ENCODE assay signal across 17 cellular contexts in the genomic region with DNA sequence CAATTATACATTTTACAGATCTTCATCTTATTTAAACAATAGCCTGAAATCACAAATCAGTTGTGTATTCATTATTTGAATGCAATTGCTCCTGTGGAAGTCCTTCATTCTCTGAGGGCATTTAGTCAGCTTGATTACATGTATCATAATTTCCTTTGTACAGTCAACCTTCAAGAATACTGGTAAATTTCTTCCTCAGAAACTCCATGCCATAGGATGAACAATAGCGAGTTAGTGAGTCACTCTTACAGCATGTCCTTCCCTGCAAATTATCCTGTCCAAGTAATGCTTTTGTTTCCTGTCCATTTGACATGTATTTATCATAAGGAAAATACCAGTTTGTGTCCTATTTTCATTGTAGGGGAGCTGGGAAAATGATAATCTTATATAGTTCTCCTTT. TPM values are rescaled to one million over a fixed set of nuclear protein-coding genes. Genes with fewer than 3 reads are reported as not detected.
A peak's percentile ranks its signal among the peaks of the same experiment; 100 is the strongest.
DNase-seq lines count a peak whose midpoint lies in the region; TF ChIP-seq lines count a peak whose summit lies in the region.
"Had no signal": no experiment of that assay in that cellular context is flagged by ENCODE, and none has a peak within 500 bp of the region (broad histone marks: within the 10 kb centered on the region; RNA-seq: fewer than 3 reads in every experiment).

No MANE protein-coding gene starts in this region.

- no peaks in the 10 kb centered on the region for H4K20me1 ChIP-seq in neural progenitor cell (ENCODE audit: low read depth)

- H3K9me3 ChIP-seq in neural progenitor cell (ENCODE audit: low read depth), result no peaks in the 10 kb centered on the region
- H3K9me3 ChIP-seq: esophagus squamous epithelium had no signal

- TF ChIP-seq CTCF in RWPE1 (conservative IDR thresholded peaks at IDR 0.05; ENCODE audit: low read depth), result no peak
- no peak for TF ChIP-seq CTCF in epithelial cell of esophagus (IDR thresholded peaks at IDR 0.05; ENCODE audit: insufficient read depth, low read depth, low read length, missing control alignments)
- no peak for TF ChIP-seq CTCF in neural progenitor cell (IDR thresholded peaks at IDR 0.05)

- H3K4me1 ChIP-seq in neural progenitor cell, result peaks cover 5% of the 10 kb centered on the region
- H3K4me1 ChIP-seq: esophagus squamous epithelium had no signal

- no peaks in the 10 kb centered on the region for H3K79me2 ChIP-seq in neural progenitor cell (ENCODE audit: low read depth)

- H3K4me3 Mint-ChIP-seq in neural progenitor cell, result no peak overlapping the region
- H3K4me3 Mint-ChIP-seq in activated naive CD4-positive, alpha-beta T cell treated with anti-CD3 and anti-CD28 coated beads for 36 hours, result no peak overlapping the region
- H3K4me3 Mint-ChIP-seq: activated CD4-positive, alpha-beta memory T cell treated with anti-CD3 and anti-CD28 coated beads, Interleukin-2, amount 10 ng/mL, durations not matched to agents 7 days and 5 days; naive thymus-derived CD4-positive, alpha-beta T cell; stimulated activated naive B cell treated with anti-CD40 and anti-IgM and Interleukin-4, amounts not matched to agents 10 μg/mL and 1 μg/mL and 100 μg/mL, for 72 hours had no signal

- intact Hi-C loops in activated naive CD4-positive, alpha-beta T cell treated with anti-CD3 and anti-CD28 coated beads for 36 hours (cut with micrococcal nuclease), result no loop called here

- H3K27me3 Mint-ChIP-seq in neural progenitor cell (ENCODE audit: insufficient read depth, low read depth), result peaks cover 3% of the 10 kb centered on the region
- H3K27me3 Mint-ChIP-seq in activated naive CD4-positive, alpha-beta T cell treated with anti-CD3 and anti-CD28 coated beads for 36 hours (ENCODE audit: low read depth), result peaks cover 8% of the 10 kb centered on the region
- H3K27me3 Mint-ChIP-seq: activated CD4-positive, alpha-beta memory T cell treated with anti-CD3 and anti-CD28 coated beads, Interleukin-2, amount 10 ng/mL, durations not matched to agents 7 days and 5 days; stimulated activated naive B cell treated with anti-CD40 and anti-IgM and Interleukin-4, amounts not matched to agents 10 μg/mL and 1 μg/mL and 100 μg/mL, for 72 hours had no signal

- H3K4me2 ChIP-seq in neural progenitor cell, result no peak overlapping the region

- H3K9me3 Mint-ChIP-seq in neural progenitor cell, result peaks cover 5% of the 10 kb centered on the region
- H3K9me3 Mint-ChIP-seq in activated naive CD4-positive, alpha-beta T cell treated with anti-CD3 and anti-CD28 coated beads for 36 hours, result no peaks in the 10 kb centered on the region

- peak overlapping the region; percentile 40 for H2AFZ ChIP-seq in neural progenitor cell (replicated peaks)

- no peaks in the 10 kb centered on the region for H3K27me3 ChIP-seq in neural progenitor cell
- H3K27me3 ChIP-seq: esophagus squamous epithelium had no signal

- POLR2A ChIA-PET in RWPE1 (lab: Yijun Ruan, JAX; ENCODE audit: low non-redundant PET), result no interaction called here

- no peak overlapping the region for H3K9ac ChIP-seq in neural progenitor cell

- DNase-seq in EH (ENCODE audit: low read depth) (peak; percentile 60), RWPE1 (ENCODE audit: low spot score) (peak; percentile 84), epithelial cell of esophagus (ENCODE audit: low read depth) (peak; percentile 96), neural progenitor cell (ENCODE audit: low spot score) (no peak), NCI-H510A (lab: John Stamatoyannopoulos, UW) (no peak), T-helper 9 cell (no peak)
- no peak for DNase-seq in effector CD4-positive, alpha-beta T cell
- no peak for DNase-seq in activated naive CD4-positive, alpha-beta T cell treated with anti-CD3 and anti-CD28 coated beads for 36 hours
- DNase-seq: activated CD4-positive, alpha-beta memory T cell treated with anti-CD3 and anti-CD28 coated beads, Interleukin-2, amount 10 ng/mL, durations not matched to agents 7 days and 5 days; C1 segment of cervical spinal cord; central memory CD4-positive, alpha-beta T cell; esophagus squamous epithelium; KBM-7; naive thymus-derived CD4-positive, alpha-beta T cell; Right ventricle myocardium superior; stimulated activated CD4-positive, alpha-beta T cell treated with anti-CD3 and anti-CD28 coated beads, Interleukin-4, amount 100 ng/mL, for 24 hours; stimulated activated naive B cell treated with anti-CD40 and anti-IgM and Interleukin-4, amounts not matched to agents 10 μg/mL and 1 μg/mL and 100 μg/mL, for 72 hours had no signal

- H3K27ac ChIP-seq in RWPE1, result no peak overlapping the region
- H3K27ac ChIP-seq in neural progenitor cell, result no peak overlapping the region
- H3K27ac ChIP-seq: esophagus squamous epithelium had no signal

- CTCF ChIA-PET in RWPE1 (lab: Yijun Ruan, JAX), result interaction anchor here (0.7 kb wide), 1 partner anchor 95 kb away, joined by 3 read pairs; no protein-coding TSS in a partner anchor
- CTCF ChIA-PET in activated naive CD4-positive, alpha-beta T cell treated with anti-CD3 and anti-CD28 coated beads for 36 hours (lab: Charles Lee), result no interaction called here

- no peaks in the 10 kb centered on the region for H3K4me1 Mint-ChIP-seq in neural progenitor cell
- H3K4me1 Mint-ChIP-seq in activated naive CD4-positive, alpha-beta T cell treated with anti-CD3 and anti-CD28 coated beads for 36 hours (ENCODE audit: low read depth), result no peaks in the 10 kb centered on the region
- H3K4me1 Mint-ChIP-seq: activated CD4-positive, alpha-beta memory T cell treated with anti-CD3 and anti-CD28 coated beads, Interleukin-2, amount 10 ng/mL, durations not matched to agents 7 days and 5 days; stimulated activated naive B cell treated with anti-CD40 and anti-IgM and Interleukin-4, amounts not matched to agents 10 μg/mL and 1 μg/mL and 100 μg/mL, for 72 hours had no signal

- no peaks in the 10 kb centered on the region for H3K36me3 Mint-ChIP-seq in neural progenitor cell
- no peaks in the 10 kb centered on the region for H3K36me3 Mint-ChIP-seq in activated naive CD4-positive, alpha-beta T cell treated with anti-CD3 and anti-CD28 coated beads for 36 hours (ENCODE audit: low read depth)
- H3K36me3 Mint-ChIP-seq: naive thymus-derived CD4-positive, alpha-beta T cell; stimulated activated naive B cell treated with anti-CD40 and anti-IgM and Interleukin-4, amounts not matched to agents 10 μg/mL and 1 μg/mL and 100 μg/mL, for 72 hours had no signal

- H3K36me3 ChIP-seq in neural progenitor cell, result no peaks in the 10 kb centered on the region
- H3K36me3 ChIP-seq: esophagus squamous epithelium had no signal

- H3F3A ChIP-seq in neural progenitor cell (ENCODE audit: low read depth), result no peaks in the 10 kb centered on the region

- no peak overlapping the region for H3K4me3 ChIP-seq in epithelial cell of esophagus (ENCODE audit: low read length)
- no peak overlapping the region for H3K4me3 ChIP-seq in neural progenitor cell
- H3K4me3 ChIP-seq: esophagus squamous epithelium had no signal

- no peak overlapping the region for H3K27ac Mint-ChIP-seq in neural progenitor cell
- no peak overlapping the region for H3K27ac Mint-ChIP-seq in activated naive CD4-positive, alpha-beta T cell treated with anti-CD3 and anti-CD28 coated beads for 36 hours
- H3K27ac Mint-ChIP-seq: activated CD4-positive, alpha-beta memory T cell treated with anti-CD3 and anti-CD28 coated beads, Interleukin-2, amount 10 ng/mL, durations not matched to agents 7 days and 5 days; naive thymus-derived CD4-positive, alpha-beta T cell; stimulated activated naive B cell treated with anti-CD40 and anti-IgM and Interleukin-4, amounts not matched to agents 10 μg/mL and 1 μg/mL and 100 μg/mL, for 72 hours had no signal

RNA-seq across cellular contexts. Expression of a gene that starts 3.8 kb away (rescaled TPM):
- total RNA-seq in neural progenitor cell (ENCODE audit: low replicate concordance), result not detected in 2 replicates
- total RNA-seq in activated naive CD4-positive, alpha-beta T cell treated with anti-CD3 and anti-CD28 coated beads for 36 hours, result not detected
- total RNA-seq: activated CD4-positive, alpha-beta memory T cell treated with anti-CD3 and anti-CD28 coated beads, Interleukin-2, amount 10 ng/mL, durations not matched to agents 7 days and 5 days; esophagus squamous epithelium; naive thymus-derived CD4-positive, alpha-beta T cell; Right ventricle myocardium superior had no signal

RNA-seq across cellular contexts. Expression of a gene that starts 21.1 kb away (rescaled TPM):
- total RNA-seq in neural progenitor cell (ENCODE audit: low replicate concordance), result not detected in 2 replicates
- not detected for total RNA-seq in activated naive CD4-positive, alpha-beta T cell treated with anti-CD3 and anti-CD28 coated beads for 36 hours
- total RNA-seq: activated CD4-positive, alpha-beta memory T cell treated with anti-CD3 and anti-CD28 coated beads, Interleukin-2, amount 10 ng/mL, durations not matched to agents 7 days and 5 days; esophagus squamous epithelium; naive thymus-derived CD4-positive, alpha-beta T cell; Right ventricle myocardium superior had no signal

RNA-seq across cellular contexts. Expression of a gene that starts 30.2 kb away (rescaled TPM):
- not detected in 2 replicates for total RNA-seq in neural progenitor cell (ENCODE audit: low replicate concordance)
- not detected for total RNA-seq in activated naive CD4-positive, alpha-beta T cell treated with anti-CD3 and anti-CD28 coated beads for 36 hours
- total RNA-seq: activated CD4-positive, alpha-beta memory T cell treated with anti-CD3 and anti-CD28 coated beads, Interleukin-2, amount 10 ng/mL, durations not matched to agents 7 days and 5 days; esophagus squamous epithelium; naive thymus-derived CD4-positive, alpha-beta T cell; Right ventricle myocardium superior had no signal

RNA-seq across cellular contexts. Expression of a gene that starts 34.4 kb away (rescaled TPM):
- total RNA-seq in neural progenitor cell (ENCODE audit: low replicate concordance), result not detected in 2 replicates
- total RNA-seq in activated naive CD4-positive, alpha-beta T cell treated with anti-CD3 and anti-CD28 coated beads for 36 hours, result not detected
- total RNA-seq: activated CD4-positive, alpha-beta memory T cell treated with anti-CD3 and anti-CD28 coated beads, Interleukin-2, amount 10 ng/mL, durations not matched to agents 7 days and 5 days; esophagus squamous epithelium; naive thymus-derived CD4-positive, alpha-beta T cell; Right ventricle myocardium superior had no signal

RNA-seq across cellular contexts. Expression of a gene that starts 39.0 kb away (rescaled TPM):
- not detected in 2 replicates for total RNA-seq in neural progenitor cell (ENCODE audit: low replicate concordance)
- total RNA-seq in activated naive CD4-positive, alpha-beta T cell treated with anti-CD3 and anti-CD28 coated beads for 36 hours, result not detected
- total RNA-seq: activated CD4-positive, alpha-beta memory T cell treated with anti-CD3 and anti-CD28 coated beads, Interleukin-2, amount 10 ng/mL, durations not matched to agents 7 days and 5 days; esophagus squamous epithelium; naive thymus-derived CD4-positive, alpha-beta T cell; Right ventricle myocardium superior had no signal

Comparison
In these comparisons a context has a peak if more than half of its experiments do, and no peak if none do; other contexts are left out.
1. DNase-seq: peak in EH (single experiment), RWPE1 (single experiment) and epithelial cell of esophagus (single experiment); none in neural progenitor cell (single experiment), NCI-H510A (single experiment), T-helper 9 cell (single experiment), effector CD4-positive, alpha-beta T cell (single experiment) and activated naive CD4-positive, alpha-beta T cell treated with anti-CD3 and anti-CD28 coated beads for 36 hours (single experiment).